21 cellular contexts compared by ENCODE assay signal in the genomic region with DNA sequence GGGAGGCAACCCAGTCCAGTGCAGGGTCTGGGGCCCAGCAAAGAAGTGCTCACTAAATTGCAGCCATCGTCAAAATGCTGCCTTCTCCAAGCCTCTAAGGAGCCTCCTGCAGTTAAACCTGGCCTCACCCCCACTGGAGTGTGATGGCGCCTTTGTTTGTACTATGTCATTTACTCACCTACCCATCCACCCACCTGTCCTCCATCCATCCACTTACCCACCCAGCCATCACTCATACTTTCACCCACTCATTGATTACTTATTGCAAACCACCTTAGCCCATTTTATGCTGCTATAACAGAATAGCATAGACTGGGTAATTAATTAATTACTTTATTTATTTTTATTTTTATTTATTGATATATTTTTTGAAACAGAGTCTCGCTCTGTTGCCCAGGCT.
"Had no signal": no experiment of that assay in that cellular context is flagged by ENCODE, and none has a peak within 500 bp of the region (broad histone marks: within the 10 kb centered on the region; RNA-seq: fewer than 3 reads in every experiment).

No MANE protein-coding gene starts in this region.

- H3K27ac ChIP-seq: colonic mucosa, epithelial cell of prostate, esophagus squamous epithelium, gastrocnemius medialis, heart right ventricle, left lung, lower lobe of right lung had no signal

- H3K9me3 Mint-ChIP-seq: mesothelial cell of epicardium; naive thymus-derived CD4-positive, alpha-beta T cell had no signal

- ATAC-seq: esophagus mucosa; gastrocnemius medialis; heart right ventricle; left cardiac atrium; left lung; left ventricle myocardium superior; lower lobe of right lung; naive thymus-derived CD4-positive, alpha-beta T cell had no signal

- H3K9me3 ChIP-seq: colonic mucosa, esophagus squamous epithelium, gastrocnemius medialis, heart right ventricle, left lung, lower lobe of right lung had no signal

- DNase-seq: colonic mucosa; effector CD8-positive, alpha-beta T cell; erythroblast; esophagus squamous epithelium; foreskin fibroblast; foreskin melanocyte; gastrocnemius medialis; glutamatergic neuron; head of caudate nucleus; heart right ventricle; hippocampal formation; left cardiac atrium; left lung; left ventricle myocardium superior; lower lobe of right lung; mesenchymal stem cell; naive thymus-derived CD4-positive, alpha-beta T cell had no signal

- H3K4me3 Mint-ChIP-seq: dendritic cell treated with granulocyte-macrophage colony-stimulating factor and Interleukin-4, amounts not matched to agents 40 ng/mL and 50 ng/mL, for 4 days; mesothelial cell of epicardium had no signal

- H3K4me1 ChIP-seq: colonic mucosa, esophagus squamous epithelium, gastrocnemius medialis, heart right ventricle, left lung, lower lobe of right lung had no signal

- H3K36me3 Mint-ChIP-seq: mesothelial cell of epicardium had no signal

- H3K4me3 ChIP-seq: colonic mucosa, esophagus squamous epithelium, gastrocnemius medialis, heart right ventricle, left lung, lower lobe of right lung had no signal

- H3K4me1 Mint-ChIP-seq: mesothelial cell of epicardium; naive thymus-derived CD4-positive, alpha-beta T cell had no signal

- H3K36me3 ChIP-seq: colonic mucosa, esophagus squamous epithelium, gastrocnemius medialis, heart right ventricle, left lung, lower lobe of right lung had no signal

- H3K27me3 ChIP-seq: colonic mucosa, gastrocnemius medialis had no signal

- H3K27ac Mint-ChIP-seq: dendritic cell treated with granulocyte-macrophage colony-stimulating factor and Interleukin-4, amounts not matched to agents 40 ng/mL and 50 ng/mL, for 4 days; mesothelial cell of epicardium; naive thymus-derived CD4-positive, alpha-beta T cell had no signal
